ENCODE assay signal across 19 cellular contexts in genomic region chr14:97036096-97036852, GRCh38.
"Had no signal": no experiment of that assay in that cellular context is flagged by ENCODE, and none has a peak within 500 bp of the region (broad histone marks: within the 10 kb centered on the region; RNA-seq: fewer than 3 reads in every experiment).

No MANE protein-coding gene starts in this region.

- H3K79me2 ChIP-seq: hepatocyte had no signal

- DNase-seq: colonic mucosa; dermis blood vessel endothelial cell; effector CD8-positive, alpha-beta T cell; foreskin melanocyte; head of caudate nucleus; kidney glomerular epithelial cell; mammary epithelial cell; natural killer cell; nucleus accumbens; pancreas; right cardiac atrium; stimulated activated CD4-positive, alpha-beta T cell treated with anti-CD3 and anti-CD28 coated beads, Interleukin-2, amount 100 ng/mL, for 48 hours; stimulated activated naive CD4-positive, alpha-beta T cell treated with Interleukin-2 at 50 U/mL for 16 hours; trophoblast cell had no signal

- H2AFZ ChIP-seq: hepatocyte had no signal

- H3K27ac ChIP-seq: colonic mucosa, hepatocyte, pancreas had no signal

- H3K4me2 ChIP-seq: hepatocyte, smooth muscle cell had no signal

- ATAC-seq: left lobe of liver, natural killer cell, pancreas, right cardiac atrium had no signal

- H3K27ac Mint-ChIP-seq: natural killer cell, progenitor cell of endocrine pancreas had no signal

- H3K4me1 Mint-ChIP-seq: natural killer cell, neural crest cell had no signal

- H3K36me3 ChIP-seq: colonic mucosa, pancreas had no signal

- H3K4me1 ChIP-seq: colonic mucosa, pancreas had no signal

- H3K4me3 Mint-ChIP-seq: natural killer cell, neural crest cell had no signal

- H3K9me3 ChIP-seq: colonic mucosa, pancreas had no signal

- H3K4me3 ChIP-seq: colonic mucosa, hepatocyte, pancreas, smooth muscle cell had no signal
